In the genomic region with DNA sequence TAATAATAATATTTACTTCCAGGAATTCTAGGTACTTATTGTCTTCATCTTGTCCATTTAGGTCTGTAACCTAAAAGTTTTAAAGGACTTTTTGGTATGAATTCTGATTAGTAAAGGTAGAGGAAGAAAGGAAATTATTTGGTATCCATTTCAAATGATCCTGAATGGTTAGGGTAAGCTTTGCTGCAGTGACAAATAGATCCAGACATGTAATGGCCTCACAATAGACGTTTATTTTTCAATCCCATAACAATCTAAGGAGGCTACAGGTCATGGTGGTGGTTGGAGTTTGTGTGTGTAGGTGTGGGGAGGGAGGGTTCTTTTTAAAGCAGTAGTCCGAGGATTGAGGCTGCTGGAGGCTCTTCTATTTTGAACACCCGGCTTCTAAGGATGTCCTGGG, we compare ENCODE assay signal across 17 cellular contexts. TPM values are rescaled to one million over a fixed set of nuclear protein-coding genes. Genes with fewer than 3 reads are reported as not detected.
DNase-seq lines count a peak whose midpoint lies in the region; ATAC-seq and TF ChIP-seq lines count a peak whose summit lies in the region.
"Had no signal": no experiment of that assay in that cellular context is flagged by ENCODE, and none has a peak within 500 bp of the region (broad histone marks: within the 10 kb centered on the region; RNA-seq: fewer than 3 reads in every experiment).

No MANE protein-coding gene starts in this region.

- no peaks in the 10 kb centered on the region for H4K20me1 ChIP-seq in H9 (ENCODE audit: control insufficient read depth, insufficient read depth, insufficient read length)
- H4K20me1 ChIP-seq in hepatocyte (ENCODE audit: insufficient read depth, poor library complexity, severe bottlenecking): peaks cover 28% of the 10 kb centered on the region

- H3K4me1 ChIP-seq in H9 (ENCODE audit: insufficient read depth, low read length): no peaks in the 10 kb centered on the region
- peaks cover 10% of the 10 kb centered on the region for H3K4me1 ChIP-seq in hepatocyte (ENCODE audit: insufficient read depth)

- H3K9me3 ChIP-seq in H9 (ENCODE audit: control insufficient read depth, low read depth, low read length) (no peaks in the 10 kb centered on the region), hepatocyte (ENCODE audit: low read depth) (no peaks in the 10 kb centered on the region)
- H3K9me3 ChIP-seq: pancreas had no signal

- no peaks in the 10 kb centered on the region for H3K36me3 ChIP-seq in hepatocyte (replicated peaks; ENCODE audit: insufficient read depth, low read depth)

- H4K91ac ChIP-seq in H9 (ENCODE audit: insufficient read length, low read depth, low read length): no peak overlapping the region

- no peak overlapping the region for H3K4me3 Mint-ChIP-seq in natural killer cell treated with Interleukin-12 subunit alpha and Interleukin-12 subunit beta and Interleukin-15 and Interleukin-18, amount 100 ng/mL, for 72 hours
- H3K4me3 Mint-ChIP-seq in natural killer cell: no peak overlapping the region
- no peak overlapping the region; a peak in 1 of 5 replicates for H3K4me3 Mint-ChIP-seq in H9
- peak overlapping the region; percentile 51 for H3K4me3 Mint-ChIP-seq in activated T-helper 1 cell treated with anti-CD3 and anti-CD28 coated beads, Interleukin-12 subunit alpha, Interleukin-12 subunit beta, Interleukin-2, Interleukin-4 antibody, amounts not matched to agents 30 ng/mL and 10 ng/mL and 1 ng/mL, durations not matched to agents 14 hours and 24 hours and 36 hours
- H3K4me3 Mint-ChIP-seq: CD8-positive, alpha-beta memory T cell had no signal

- peaks cover 11% of the 10 kb centered on the region; the same call in 1 of the 2 replicates for H3K79me2 ChIP-seq in H9 (ENCODE audit: insufficient read depth, low read length)
- peaks cover 96% of the 10 kb centered on the region for H3K79me2 ChIP-seq in hepatocyte

- no peak for DNase-seq in natural killer cell treated with Interleukin-12 subunit alpha and Interleukin-12 subunit beta and Interleukin-15 and Interleukin-18, amount 100 ng/mL, for 72 hours (ENCODE audit: low spot score)
- no peak for DNase-seq in natural killer cell
- DNase-seq in H9: no peak
- DNase-seq in activated T-helper 1 cell treated with anti-CD3 and anti-CD28 coated beads, Interleukin-12 subunit alpha, Interleukin-12 subunit beta, Interleukin-2, Interleukin-4 antibody, amounts not matched to agents 30 ng/mL and 10 ng/mL and 1 ng/mL, durations not matched to agents 14 hours and 24 hours and 36 hours (ENCODE audit: low spot score): no peak
- DNase-seq in AG08396 (ENCODE audit: low spot score): no peak
- DNase-seq in A172 (ENCODE audit: low spot score): no peak
- DNase-seq in hepatocyte (ENCODE audit: low spot score): no peak
- DNase-seq: aorta; CD8-positive, alpha-beta memory T cell; kidney glomerular epithelial cell; NCI-H1694; NCI-H510A; pancreas; PC-3 had no signal

- no peak overlapping the region for H3K4me2 ChIP-seq in H9 (ENCODE audit: insufficient read depth, insufficient read length, low read length)
- H3K4me2 ChIP-seq in hepatocyte: no peak overlapping the region

- H3K4ac ChIP-seq in H9 (ENCODE audit: low read depth, low read length): no peak overlapping the region

- peaks cover 46 to 56% of the 10 kb centered on the region in 2 donors for H3K4me1 Mint-ChIP-seq in natural killer cell treated with Interleukin-12 subunit alpha and Interleukin-12 subunit beta and Interleukin-15 and Interleukin-18, amount 100 ng/mL, for 72 hours (ENCODE audit: low read depth in 2 of 2)
- H3K4me1 Mint-ChIP-seq in natural killer cell (peaks cover 49 to 54% of the 10 kb centered on the region in 2 donors), H9 (peaks cover 19 to 28% of the 10 kb centered on the region in 2 experiments)
- peaks cover 60% of the 10 kb centered on the region for H3K4me1 Mint-ChIP-seq in activated T-helper 1 cell treated with anti-CD3 and anti-CD28 coated beads, Interleukin-12 subunit alpha, Interleukin-12 subunit beta, Interleukin-2, Interleukin-4 antibody, amounts not matched to agents 30 ng/mL and 10 ng/mL and 1 ng/mL, durations not matched to agents 14 hours and 24 hours and 36 hours (ENCODE audit: low read depth)

- H2BK20ac ChIP-seq in H9 (ENCODE audit: low read depth, low read length, poor library complexity, severe bottlenecking): no peak overlapping the region

- H3K9me3 Mint-ChIP-seq in natural killer cell treated with Interleukin-12 subunit alpha and Interleukin-12 subunit beta and Interleukin-15 and Interleukin-18, amount 100 ng/mL, for 72 hours: peaks cover 3% of the 10 kb centered on the region
- no peaks in the 10 kb centered on the region for H3K9me3 Mint-ChIP-seq in natural killer cell
- H3K9me3 Mint-ChIP-seq in H9: no peaks in the 10 kb centered on the region
- H3K9me3 Mint-ChIP-seq in activated T-helper 1 cell treated with anti-CD3 and anti-CD28 coated beads, Interleukin-12 subunit alpha, Interleukin-12 subunit beta, Interleukin-2, Interleukin-4 antibody, amounts not matched to agents 30 ng/mL and 10 ng/mL and 1 ng/mL, durations not matched to agents 14 hours and 24 hours and 36 hours: peaks cover 12% of the 10 kb centered on the region

- no peak overlapping the region for H4K8ac ChIP-seq in H9 (replicated peaks; ENCODE audit: insufficient read length, low read depth, low read length)

- H4K5ac ChIP-seq in H9 (ENCODE audit: insufficient read length, low read depth, low read length): no peak overlapping the region

- H3T11ph ChIP-seq in H9 (ENCODE audit: low read length): no peak overlapping the region

- no peak overlapping the region for H3K14ac ChIP-seq in H9 (ENCODE audit: insufficient read depth, low read length)

- intact Hi-C loops in natural killer cell (cut with micrococcal nuclease): no loop called here
- intact Hi-C loops in activated T-helper 1 cell treated with anti-CD3 and anti-CD28 coated beads, Interleukin-12 subunit alpha, Interleukin-12 subunit beta, Interleukin-2, Interleukin-4 antibody, amounts not matched to agents 30 ng/mL and 10 ng/mL and 1 ng/mL, durations not matched to agents 14 hours and 24 hours and 36 hours (cut with micrococcal nuclease): no loop called here

- no peak overlapping the region for H3K9ac ChIP-seq in H9 (ENCODE audit: extremely low read depth, insufficient read length, low read length)

- H3K9me2 ChIP-seq in hepatocyte (replicated peaks; ENCODE audit: insufficient read depth): no peaks in the 10 kb centered on the region

- peaks cover 5% of the 10 kb centered on the region for H3K23me2 ChIP-seq in H9 (ENCODE audit: insufficient read length, low read depth, low read length, poor library complexity, severe bottlenecking)

- no peak overlapping the region for H3K27ac ChIP-seq in H9 (ENCODE audit: insufficient read length, low read depth, low read length)
- no peak overlapping the region for H3K27ac ChIP-seq in hepatocyte
- H3K27ac ChIP-seq: coronary artery, esophagus muscularis mucosa, pancreas had no signal

- no peak overlapping the region for H2BK12ac ChIP-seq in H9 (ENCODE audit: insufficient read length, low read depth, low read length)

- no peak overlapping the region for H2AFZ ChIP-seq in H9 (ENCODE audit: low read length)
- H2AFZ ChIP-seq in hepatocyte: no peak overlapping the region

- no peak overlapping the region for H2BK120ac ChIP-seq in H9 (ENCODE audit: low read depth, low read length, poor library complexity, severe bottlenecking)

- H3K18ac ChIP-seq in H9 (ENCODE audit: insufficient read length, low read depth, low read length): no peak overlapping the region

- no peaks in the 10 kb centered on the region for H3K79me1 ChIP-seq in H9 (ENCODE audit: insufficient read depth, low read depth, low read length, poor library complexity, severe bottlenecking)

- H2AK5ac ChIP-seq in H9 (ENCODE audit: insufficient read length, low read length): no peak overlapping the region

- ATAC-seq in natural killer cell treated with Interleukin-12 subunit alpha and Interleukin-12 subunit beta and Interleukin-15 and Interleukin-18, amount 100 ng/mL, for 72 hours: no peak
- no peak for ATAC-seq in natural killer cell
- ATAC-seq: pancreas, PC-3 had no signal

- TF ChIP-seq CTCF in natural killer cell (IDR thresholded peaks at IDR 0.05) (no peak), H9 (conservative IDR thresholded peaks at IDR 0.05) (no peak), hepatocyte (IDR thresholded peaks at IDR 0.05; ENCODE audit: poor library complexity) (no peak)

- no peak overlapping the region for H2BK5ac ChIP-seq in H9 (ENCODE audit: insufficient read length, low read length)

- no peak overlapping the region for H3K23ac ChIP-seq in H9 (ENCODE audit: insufficient read length, low read depth, low read length)

- no CpG with 5 or more reads among the region's 3 CpGs for WGBS in H9 (ENCODE audit: extremely low coverage, insufficient read length, low lambda C conversion rate)
- WGBS in hepatocyte (ENCODE audit: low lambda C conversion rate, missing lambda C conversion rate): 98% methylated on average over 3 of the region's 3 CpGs

- H3K56ac ChIP-seq in H9 (ENCODE audit: insufficient read length, low read depth, low read length): no peak overlapping the region

- peaks cover 29% of the 10 kb centered on the region for H3K36me3 Mint-ChIP-seq in natural killer cell treated with Interleukin-12 subunit alpha and Interleukin-12 subunit beta and Interleukin-15 and Interleukin-18, amount 100 ng/mL, for 72 hours
- H3K36me3 Mint-ChIP-seq in natural killer cell (no peaks in the 10 kb centered on the region), H9 (ENCODE audit: insufficient read depth in 1 of 3, low read depth in 3 of 3) (peaks cover 29 to 57% (median 49%) of the 10 kb centered on the region in 3 experiments; a peak in 6 of 7 replicates)
- peaks cover 40% of the 10 kb centered on the region for H3K36me3 Mint-ChIP-seq in activated T-helper 1 cell treated with anti-CD3 and anti-CD28 coated beads, Interleukin-12 subunit alpha, Interleukin-12 subunit beta, Interleukin-2, Interleukin-4 antibody, amounts not matched to agents 30 ng/mL and 10 ng/mL and 1 ng/mL, durations not matched to agents 14 hours and 24 hours and 36 hours (ENCODE audit: low read depth)

- H3K27me3 ChIP-seq in H9 (ENCODE audit: insufficient read depth, low read length): no peaks in the 10 kb centered on the region
- H3K27me3 ChIP-seq in hepatocyte: no peaks in the 10 kb centered on the region
- H3K27me3 ChIP-seq: esophagus muscularis mucosa, pancreas, stomach had no signal

- no peaks in the 10 kb centered on the region for H3K27me3 Mint-ChIP-seq in natural killer cell treated with Interleukin-12 subunit alpha and Interleukin-12 subunit beta and Interleukin-15 and Interleukin-18, amount 100 ng/mL, for 72 hours
- no peaks in the 10 kb centered on the region for H3K27me3 Mint-ChIP-seq in natural killer cell (ENCODE audit: low read depth in 2 of 2)
- no peaks in the 10 kb centered on the region for H3K27me3 Mint-ChIP-seq in H9 (ENCODE audit: low read depth)
- H3K27me3 Mint-ChIP-seq in activated T-helper 1 cell treated with anti-CD3 and anti-CD28 coated beads, Interleukin-12 subunit alpha, Interleukin-12 subunit beta, Interleukin-2, Interleukin-4 antibody, amounts not matched to agents 30 ng/mL and 10 ng/mL and 1 ng/mL, durations not matched to agents 14 hours and 24 hours and 36 hours (ENCODE audit: insufficient read depth): no peaks in the 10 kb centered on the region
- H3K27me3 Mint-ChIP-seq: CD8-positive, alpha-beta memory T cell had no signal

- H3K4me3 ChIP-seq in hepatocyte: no peak overlapping the region
- H3K4me3 ChIP-seq: coronary artery, esophagus muscularis mucosa, pancreas, stomach had no signal

- peak overlapping the region; percentile 54 to 57 for H3K27ac Mint-ChIP-seq in natural killer cell treated with Interleukin-12 subunit alpha and Interleukin-12 subunit beta and Interleukin-15 and Interleukin-18, amount 100 ng/mL, for 72 hours
- H3K27ac Mint-ChIP-seq in natural killer cell (peak overlapping the region in 1 of 2 donors; percentile 82), H9 (peak overlapping the region in 2 of 3 experiments; percentile 17 to 66; a peak in 2 of 7 replicates)
- H3K27ac Mint-ChIP-seq in activated T-helper 1 cell treated with anti-CD3 and anti-CD28 coated beads, Interleukin-12 subunit alpha, Interleukin-12 subunit beta, Interleukin-2, Interleukin-4 antibody, amounts not matched to agents 30 ng/mL and 10 ng/mL and 1 ng/mL, durations not matched to agents 14 hours and 24 hours and 36 hours: no peak overlapping the region

- H2BK15ac ChIP-seq in H9 (ENCODE audit: low read depth, low read length): no peak overlapping the region

RNA-seq across cellular contexts. Expression of gene FBH1, which starts 5.3 kb away (rescaled TPM):
- total RNA-seq in natural killer cell treated with Interleukin-12 subunit alpha and Interleukin-12 subunit beta and Interleukin-15 and Interleukin-18, amount 100 ng/mL, for 72 hours: 10 to 100 TPM; 65.3 to 99.9 TPM
- total RNA-seq in natural killer cell: 10 to 100 TPM; 49.3 to 64.9 (median 62.7) TPM
- total RNA-seq in H9 (2021): 50.8 and 52.2 TPM in 2 replicates
- 66.9 and 70.6 TPM in 2 replicates for total RNA-seq in activated T-helper 1 cell treated with anti-CD3 and anti-CD28 coated beads, Interleukin-12 subunit alpha, Interleukin-12 subunit beta, Interleukin-2, Interleukin-4 antibody, amounts not matched to agents 30 ng/mL and 10 ng/mL and 1 ng/mL, durations not matched to agents 14 hours and 24 hours and 36 hours
- 79.0 and 90.1 TPM in 2 replicates for total RNA-seq in A172 (2014; rRNA removed; shearing (Covaris generic))
- 66.1 and 66.4 TPM in 2 replicates for total RNA-seq in hepatocyte
- polyA plus RNA-seq in hepatocyte: 72.9 and 80.3 TPM in 2 replicates

RNA-seq across cellular contexts. Expression of gene ANKRD16, which starts 5.7 kb away (rescaled TPM):
- total RNA-seq in natural killer cell treated with Interleukin-12 subunit alpha and Interleukin-12 subunit beta and Interleukin-15 and Interleukin-18, amount 100 ng/mL, for 72 hours: 1 to 10 TPM; 4.1 to 7.6 TPM
- 1 to 10 TPM; 2.6 to 3.1 (median 3.0) TPM for total RNA-seq in natural killer cell
- 9.2 and 11.4 TPM in 2 replicates for total RNA-seq in H9 (2021)
- 11.3 and 12.4 TPM in 2 replicates for total RNA-seq in activated T-helper 1 cell treated with anti-CD3 and anti-CD28 coated beads, Interleukin-12 subunit alpha, Interleukin-12 subunit beta, Interleukin-2, Interleukin-4 antibody, amounts not matched to agents 30 ng/mL and 10 ng/mL and 1 ng/mL, durations not matched to agents 14 hours and 24 hours and 36 hours
- total RNA-seq in A172 (2014; rRNA removed; shearing (Covaris generic)): 14.0 and 14.6 TPM in 2 replicates
- 4.6 and 6.8 TPM in 2 replicates for total RNA-seq in hepatocyte
- 11.5 and 15.7 TPM in 2 replicates for polyA plus RNA-seq in hepatocyte
